Comparison of ENCODE assay signal across 9 cellular contexts in genomic region chr7:36129048-36129534, GRCh38. TPM values are rescaled to one million over a fixed set of nuclear protein-coding genes. Genes with fewer than 3 reads are reported as not detected.
DNase-seq lines count a peak whose midpoint lies in the region; ATAC-seq and TF ChIP-seq lines count a peak whose summit lies in the region.
"Had no signal": no experiment of that assay in that cellular context is flagged by ENCODE, and none has a peak within 500 bp of the region (broad histone marks: within the 10 kb centered on the region; RNA-seq: fewer than 3 reads in every experiment).

No MANE protein-coding gene starts in this region.

- H3K4me1 ChIP-seq in HUES48 (ENCODE audit: control insufficient read depth, insufficient read depth, low read length) (no peaks in the 10 kb centered on the region), hepatocyte (ENCODE audit: insufficient read depth) (peaks cover 18% of the 10 kb centered on the region), endodermal cell (ENCODE audit: control insufficient read depth, insufficient read depth, low read length) (no peaks in the 10 kb centered on the region)

- ATAC-seq in HG03139 (IDR thresholded peaks at IDR 0.05; ENCODE audit: unreplicated experiment): no peak
- ATAC-seq in GM18861 (IDR thresholded peaks at IDR 0.05; ENCODE audit: unreplicated experiment): no peak

- H3K4me1 Mint-ChIP-seq in endodermal cell: peaks cover 2% of the 10 kb centered on the region

- no peaks in the 10 kb centered on the region for H3K36me3 Mint-ChIP-seq in endodermal cell (ENCODE audit: low read depth)

- no peaks in the 10 kb centered on the region for H4K20me1 ChIP-seq in hepatocyte (ENCODE audit: insufficient read depth, poor library complexity, severe bottlenecking)

- H3K27me3 ChIP-seq in HUES48 (ENCODE audit: control insufficient read depth, insufficient read depth, low read length): no peaks in the 10 kb centered on the region
- H3K27me3 ChIP-seq in hepatocyte: no peaks in the 10 kb centered on the region
- no peaks in the 10 kb centered on the region for H3K27me3 ChIP-seq in endodermal cell (ENCODE audit: control insufficient read depth, insufficient read depth, low read length, poor library complexity, severe bottlenecking)

- WGBS in hepatocyte (ENCODE audit: low lambda C conversion rate, missing lambda C conversion rate): 70% methylated on average over 9 of the region's 9 CpGs
- 72 to 84% methylated on average over 7 to 9 of the region's 9 CpGs for WGBS in endodermal cell (ENCODE audit: insufficient coverage in 1 of 2, insufficient read length in 1 of 2), 2 experiments

- H3K36me3 ChIP-seq in HUES48 (ENCODE audit: control insufficient read depth, insufficient read depth, low read length) (no peaks in the 10 kb centered on the region), hepatocyte (replicated peaks; ENCODE audit: insufficient read depth, low read depth) (no peaks in the 10 kb centered on the region), endodermal cell (ENCODE audit: control insufficient read depth, insufficient read depth, low read length) (no peaks in the 10 kb centered on the region)

- TF ChIP-seq CTCF in WI38 (IDR thresholded peaks at IDR 0.05; ENCODE audit: low read depth, low read length): no peak
- TF ChIP-seq CTCF in hepatocyte (IDR thresholded peaks at IDR 0.05; ENCODE audit: poor library complexity): no peak
- no peak for TF ChIP-seq CTCF in endodermal cell (conservative IDR thresholded peaks at IDR 0.05)

- peaks cover 4% of the 10 kb centered on the region for H3K27me3 Mint-ChIP-seq in endodermal cell (ENCODE audit: insufficient read depth)

- H3K4me2 ChIP-seq in hepatocyte: peak overlapping the region; percentile 35

- H3K27ac ChIP-seq in HUES48 (ENCODE audit: low read depth, low read length) (peak overlapping the region; percentile 43), hepatocyte (peak overlapping the region; percentile 75), endodermal cell (ENCODE audit: low read depth, low read length) (no peak overlapping the region)

- H3K4me3 Mint-ChIP-seq in endodermal cell: no peak overlapping the region

- H3K9me3 ChIP-seq in HUES48 (ENCODE audit: control insufficient read depth, insufficient read depth, low read length) (no peaks in the 10 kb centered on the region), hepatocyte (ENCODE audit: low read depth) (no peaks in the 10 kb centered on the region), endodermal cell (ENCODE audit: control insufficient read depth, low read length) (no peaks in the 10 kb centered on the region)

- H3K4me3 ChIP-seq in HUES48 (ENCODE audit: low read depth, low read length): no peak overlapping the region
- H3K4me3 ChIP-seq in WI38 (ENCODE audit: low read depth, low read length): peak overlapping the region; percentile 29; the same call in 1 of the 2 replicates
- H3K4me3 ChIP-seq in hepatocyte: no peak overlapping the region
- H3K4me3 ChIP-seq in endodermal cell (ENCODE audit: low read length): no peak overlapping the region

- no peaks in the 10 kb centered on the region for H3K79me2 ChIP-seq in hepatocyte

- DNase-seq in hepatocyte (ENCODE audit: low spot score) (peak; percentile 47), stromal cell of bone marrow (ENCODE audit: low read depth) (peak; percentile 33), endodermal cell (no peak)
- DNase-seq in stimulated activated naive CD4-positive, alpha-beta T cell (lab: John Stamatoyannopoulos, UW): no peak
- DNase-seq: SW 1271 had no signal

- peaks cover 12% of the 10 kb centered on the region for H3K9me3 Mint-ChIP-seq in endodermal cell

- H3K27ac Mint-ChIP-seq in endodermal cell: no peak overlapping the region

- H2AFZ ChIP-seq in hepatocyte: no peak overlapping the region

- H3K9me2 ChIP-seq in hepatocyte (replicated peaks; ENCODE audit: insufficient read depth): no peaks in the 10 kb centered on the region

- H3K9ac ChIP-seq in HUES48 (ENCODE audit: low read depth, low read length) (no peak overlapping the region), endodermal cell (ENCODE audit: extremely low read depth, low read length, poor library complexity, severe bottlenecking) (no peak overlapping the region)

RNA-seq across cellular contexts. Expression of gene EEPD1, which starts 24.0 kb away (rescaled TPM):
- 7.7 and 8.8 TPM in 2 replicates for total RNA-seq in hepatocyte
- polyA plus RNA-seq in hepatocyte: 13.5 and 14.2 TPM in 2 replicates
- total RNA-seq in endodermal cell: 10 to 100 TPM in 1 of 2 donors, 1 to 10 TPM in 1; 9.7 to 11.4 TPM
- polyA plus RNA-seq in endodermal cell (2013, experiment 1 of 2): 5.7 TPM
- polyA plus RNA-seq in endodermal cell (2013, experiment 2 of 2): 6.1 TPM

Comparison
In these comparisons a context has a peak if more than half of its experiments do, and no peak if none do; other contexts are left out.
1. DNase-seq: peak in hepatocyte (single experiment) and stromal cell of bone marrow (single experiment); none in stimulated activated naive CD4-positive, alpha-beta T cell (0 of 6) and endodermal cell (single experiment).